Comparison of ENCODE assay signal across 13 cellular contexts in the genomic region with DNA sequence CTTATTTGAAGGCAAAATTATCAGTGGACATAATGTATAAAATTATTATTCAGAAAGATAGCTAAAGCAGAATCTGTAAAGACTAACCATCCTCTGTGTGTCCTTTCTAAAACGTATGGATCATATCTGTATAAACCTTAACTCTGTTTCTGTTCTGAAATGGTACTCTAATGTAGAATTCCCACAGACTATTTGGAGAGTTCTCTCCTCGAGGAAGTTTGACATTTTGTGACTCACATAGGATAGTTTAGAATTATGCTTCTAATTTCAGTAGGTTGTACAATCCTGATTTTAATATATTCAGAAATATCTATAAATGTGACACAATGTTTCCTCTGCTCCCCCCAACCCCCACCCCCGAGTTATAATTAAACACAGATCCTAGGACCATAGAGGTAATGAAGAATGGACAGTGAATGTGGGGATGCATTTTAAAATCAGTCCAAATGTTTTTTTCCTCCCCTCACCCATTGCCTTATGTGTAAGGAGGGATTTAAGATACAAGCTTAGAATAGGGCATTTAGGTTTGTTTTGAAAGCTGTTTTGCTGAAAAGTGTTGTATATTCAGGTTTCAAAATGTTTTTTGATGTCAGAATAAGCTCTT.
DNase-seq lines count a peak whose midpoint lies in the region; ATAC-seq and TF ChIP-seq lines count a peak whose summit lies in the region.
"Had no signal": no experiment of that assay in that cellular context is flagged by ENCODE, and none has a peak within 500 bp of the region (broad histone marks: within the 10 kb centered on the region; RNA-seq: fewer than 3 reads in every experiment).

No MANE protein-coding gene starts in this region.

- H4K20me1 ChIP-seq in HCT116 (ENCODE audit: insufficient read depth) = no peaks in the 10 kb centered on the region

- POLR2A ChIA-PET in HCT116 (lab: Charles Lee) = interaction anchor here (0.7 to 1.0 kb wide), 2 partner anchors 11 to 78 kb away, joined by 3 to 5 read pairs; no protein-coding TSS in a partner anchor

- intact Hi-C loops in HCT116 (cut with micrococcal nuclease) (no loop called here), body of pancreas (cut with DNase I) (no loop called here)

- H3K4me2 ChIP-seq in HCT116 (ENCODE audit: low read length) = peak overlapping the region; percentile 47

- H3K27me3 ChIP-seq in HCT116 (ENCODE audit: insufficient read depth, low read length) (no peaks in the 10 kb centered on the region), body of pancreas (no peaks in the 10 kb centered on the region), layer of hippocampus (ENCODE audit: control insufficient read depth, insufficient read depth, low read length) (no peaks in the 10 kb centered on the region)
- H3K27me3 ChIP-seq: spleen had no signal

- no peaks in the 10 kb centered on the region for H3K79me2 ChIP-seq in HCT116 (ENCODE audit: insufficient read depth, low read length)

- H2AFZ ChIP-seq in HCT116 (ENCODE audit: low read depth, low read length, poor library complexity, severe bottlenecking) = no peak overlapping the region

- TF ChIP-seq CTCF in HCT116 (IDR thresholded peaks at IDR 0.05 in 2 of 3, conservative IDR thresholded peaks at IDR 0.05 in 1 of 3; ENCODE audit: borderline replicate concordance in 1 of 3, insufficient read depth in 1 of 3, low read depth in 2 of 3, low read length in 2 of 3) = no peak
- no peak for TF ChIP-seq CTCF in body of pancreas (IDR thresholded peaks at IDR 0.05)
- peak; percentile 36 for TF ChIP-seq CTCF in subcutaneous adipose tissue (IDR thresholded peaks at IDR 0.05; ENCODE audit: low read depth)

- no peak for DNase-seq in HCT116 (ENCODE audit: low read depth, low spot score)
- no peak for DNase-seq in body of pancreas
- no peak for DNase-seq in NCI-H1694 treated with DMSO at 0.1 percent for 48 hours (lab: John Stamatoyannopoulos, UW)
- DNase-seq in HK-2 (ENCODE audit: unreplicated experiment) = no peak
- DNase-seq in activated effector memory CD4-positive, alpha-beta T cell treated with anti-CD3 and anti-CD28 coated beads, Interleukin-2, amount 50 U/mL, for 16 hours = no peak
- DNase-seq: activated CD8-positive, alpha-beta memory T cell treated with anti-CD3 and anti-CD28 coated beads, Interleukin-2, amount 50 U/mL, for 48 hours; NCI-H446; spleen had no signal

- peaks cover 11 to 17% of the 10 kb centered on the region in 2 experiments for H3K4me1 ChIP-seq in HCT116 (ENCODE audit: control insufficient read depth in 1 of 2, insufficient read depth in 2 of 2, low read length in 2 of 2)
- no peaks in the 10 kb centered on the region for H3K4me1 ChIP-seq in body of pancreas
- H3K4me1 ChIP-seq: spleen had no signal

- 40 to 50% methylated on average over 3 of the region's 3 CpGs for WGBS in body of pancreas, 2 donors

- no peak for TF ChIP-seq RAD21 in HCT116 (IDR thresholded peaks at IDR 0.05; ENCODE audit: low read depth)

- H3K9me3 ChIP-seq in HCT116 (ENCODE audit: control insufficient read depth in 1 of 2, insufficient read depth in 1 of 2, low read depth in 1 of 2, low read length in 2 of 2) (no peaks in the 10 kb centered on the region), body of pancreas (no peaks in the 10 kb centered on the region)

- H3K9ac ChIP-seq in HCT116 (ENCODE audit: low read length) = no peak overlapping the region; the same call in 1 of the 2 replicates

- H3K4me3 ChIP-seq in HCT116 (replicated peaks in 1 of 2; ENCODE audit: low read depth in 1 of 2, low read length in 2 of 2) (no peak overlapping the region), body of pancreas (no peak overlapping the region)
- H3K4me3 ChIP-seq: spleen had no signal

- no peaks in the 10 kb centered on the region for H3K9me2 ChIP-seq in HCT116 (ENCODE audit: insufficient read depth)

- RAD21 ChIA-PET in HCT116 (lab: Charles Lee; ENCODE audit: low non-redundant PET in 1 of 2, low total read pairs in 2 of 2, uncharacterized antibody in 2 of 2, unreplicated experiment in 2 of 2) = no interaction called here

- H3K36me3 ChIP-seq in HCT116 (ENCODE audit: control insufficient read depth in 1 of 2, insufficient read depth in 2 of 2, low read length in 2 of 2) (no peaks in the 10 kb centered on the region), body of pancreas (replicated peaks in 1 of 2; ENCODE audit: insufficient read depth in 1 of 2, low read depth in 2 of 2) (no peaks in the 10 kb centered on the region)

- ATAC-seq in HCT116 (no peak), body of pancreas (no peak), HG03135 (IDR thresholded peaks at IDR 0.05; ENCODE audit: unreplicated experiment) (no peak)

- H3K27ac ChIP-seq in HCT116 (ENCODE audit: low read depth, low read length) (peak overlapping the region; percentile 17; the same call in 1 of the 2 replicates), body of pancreas (peak overlapping the region; percentile 33 to 64 (median 60)), layer of hippocampus (ENCODE audit: low read depth, low read length) (peak overlapping the region; percentile 38)
- H3K27ac ChIP-seq: C4-2B, HL-60, spleen had no signal

- BruUV-seq in HCT116 (replicated peaks; lab: Mats Ljungman, UMichigan) = TSS peak; percentile 80

- CTCF ChIA-PET in HCT116 (lab: Charles Lee) = interaction anchor here (1.1 to 3.0 kb wide), 3 partner anchors 11 to 227 kb away, joined by 3 to 26 read pairs (median 3); no protein-coding TSS in a partner anchor

- no peak for TF ChIP-seq POLR2A in HCT116 (IDR thresholded peaks at IDR 0.05; ENCODE audit: borderline replicate concordance, extremely low read depth, insufficient read depth, insufficient read length)
- TF ChIP-seq POLR2A in body of pancreas (IDR thresholded peaks at IDR 0.05) = no peak

TF ChIP-seq in HCT116, 20 proteins besides CTCF, POLR2A, EP300 and RAD21 (continues in another document):
- TF ChIP-seq TCF7L2 (IDR thresholded peaks at IDR 0.05; ENCODE audit: borderline replicate concordance, extremely low read depth, insufficient read depth, insufficient read length) (no peak), YY1 (IDR thresholded peaks at IDR 0.05; ENCODE audit: extremely low read depth, insufficient replicate concordance, low read depth, low read length) (no peak), ELF1 (IDR thresholded peaks at IDR 0.05; ENCODE audit: borderline replicate concordance, low read depth) (no peak), EZH2 (IDR thresholded peaks at IDR 0.05) (no peak), ATF3 (IDR thresholded peaks at IDR 0.05) (no peak), JUND (IDR thresholded peaks at IDR 0.05) (no peak), SRF (IDR thresholded peaks at IDR 0.05; ENCODE audit: low read depth) (no peak), CBX3 (IDR thresholded peaks at IDR 0.05; ENCODE audit: low read depth) (no peak), FOSL1 (IDR thresholded peaks at IDR 0.05; ENCODE audit: low read depth) (no peak), POLR2AphosphoS5 (IDR thresholded peaks at IDR 0.05; ENCODE audit: low read depth, low read length) (no peak), CEBPB (IDR thresholded peaks at IDR 0.05; ENCODE audit: low read depth) (no peak), ZBTB33 (IDR thresholded peaks at IDR 0.05; ENCODE audit: extremely low read depth, insufficient replicate concordance, low read length) (no peak), EGR1 (IDR thresholded peaks at IDR 0.05; ENCODE audit: low read depth) (no peak), ZNF274 (IDR thresholded peaks at IDR 0.05; ENCODE audit: low read depth, low read length) (no peak), ZFX (IDR thresholded peaks at IDR 0.05) (no peak), EZH2phosphoT487 (IDR thresholded peaks at IDR 0.05; ENCODE audit: borderline replicate concordance) (no peak), SP1 (IDR thresholded peaks at IDR 0.05; ENCODE audit: low read depth) (no peak)
- TF ChIP-seq, protein P1, sequence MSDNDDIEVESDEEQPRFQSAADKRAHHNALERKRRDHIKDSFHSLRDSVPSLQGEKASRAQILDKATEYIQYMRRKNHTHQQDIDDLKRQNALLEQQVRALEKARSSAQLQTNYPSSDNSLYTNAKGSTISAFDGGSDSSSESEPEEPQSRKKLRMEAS (IDR thresholded peaks at IDR 0.05) = no peak
